ENCODE assay signal across 15 cellular contexts in genomic region chr9:119164716-119165115, GRCh38.
A peak's percentile ranks its signal among the peaks of the same experiment; 100 is the strongest.
DNase-seq lines count a peak whose midpoint lies in the region; ATAC-seq and TF ChIP-seq lines count a peak whose summit lies in the region.
"Had no signal": no experiment of that assay in that cellular context is flagged by ENCODE, and none has a peak within 500 bp of the region (broad histone marks: within the 10 kb centered on the region; RNA-seq: fewer than 3 reads in every experiment).

No MANE protein-coding gene starts in this region.

- H3K9me3 ChIP-seq in thyroid gland (no peaks in the 10 kb centered on the region), body of pancreas (no peaks in the 10 kb centered on the region), upper lobe of left lung (no peaks in the 10 kb centered on the region)
- H3K9me3 ChIP-seq: A549, SK-N-SH had no signal

- TF ChIP-seq EP300 in upper lobe of left lung (IDR thresholded peaks at IDR 0.05): no peak

- H3K27ac ChIP-seq in thyroid gland (peak overlapping the region; percentile 51 to 72 (median 54)), body of pancreas (no peak overlapping the region), upper lobe of left lung (no peak overlapping the region)
- H3K27ac ChIP-seq: A549 had no signal

- H3K4me1 ChIP-seq in thyroid gland (peaks cover 18 to 23% of the 10 kb centered on the region in 2 donors), body of pancreas (no peaks in the 10 kb centered on the region), upper lobe of left lung (no peaks in the 10 kb centered on the region)
- H3K4me1 ChIP-seq: A549 had no signal

- TF ChIP-seq CTCF in thyroid gland (IDR thresholded peaks at IDR 0.05): no peak
- no peak for TF ChIP-seq CTCF in body of pancreas (IDR thresholded peaks at IDR 0.05)
- no peak for TF ChIP-seq CTCF in upper lobe of left lung (IDR thresholded peaks at IDR 0.05)

- H3K27me3 ChIP-seq in thyroid gland: no peaks in the 10 kb centered on the region
- no peaks in the 10 kb centered on the region for H3K27me3 ChIP-seq in body of pancreas
- no peaks in the 10 kb centered on the region for H3K27me3 ChIP-seq in upper lobe of left lung

- H3K36me3 ChIP-seq in thyroid gland: no peaks in the 10 kb centered on the region
- H3K36me3 ChIP-seq in body of pancreas (replicated peaks in 1 of 2; ENCODE audit: insufficient read depth in 1 of 2, low read depth in 2 of 2): no peaks in the 10 kb centered on the region
- H3K36me3 ChIP-seq in upper lobe of left lung: no peaks in the 10 kb centered on the region

- DNase-seq in NCI-H510A treated with DMSO at 0.1 percent for 48 hours (lab: John Stamatoyannopoulos, UW): peak; percentile 9
- DNase-seq in NCI-H510A (lab: John Stamatoyannopoulos, UW): no peak
- peak; percentile 24 for DNase-seq in NCI-H1105 treated with DMSO at 0.1 percent for 48 hours (lab: John Stamatoyannopoulos, UW)
- DNase-seq in NCI-H774 (lab: John Stamatoyannopoulos, UW): peak; percentile 85
- DNase-seq in thyroid gland: peak; percentile 52 to 63
- no peak for DNase-seq in body of pancreas
- DNase-seq in hypothalamus (lab: John Stamatoyannopoulos, UW): no peak
- no peak for DNase-seq in upper lobe of left lung
- DNase-seq: H9, KG1, Right ventricle myocardium superior, SK-N-SH, T-helper 1 cell had no signal

- intact Hi-C loops in thyroid gland (cut with DNase I) (no loop called here), body of pancreas (cut with DNase I) (no loop called here)

- TF ChIP-seq POLR2A in thyroid gland (IDR thresholded peaks at IDR 0.05) (no peak), body of pancreas (IDR thresholded peaks at IDR 0.05) (no peak), upper lobe of left lung (IDR thresholded peaks at IDR 0.05) (no peak)

- ATAC-seq in body of pancreas (no peak), upper lobe of left lung (ENCODE audit: low FRiP score in 2 of 2) (no peak)
- ATAC-seq: A549, Panc1 had no signal

- H3K4me3 ChIP-seq in thyroid gland (replicated peaks in 1 of 3): no peak overlapping the region
- no peak overlapping the region for H3K4me3 ChIP-seq in body of pancreas
- H3K4me3 ChIP-seq in upper lobe of left lung: no peak overlapping the region
- H3K4me3 ChIP-seq: A549 had no signal

Comparison
In these comparisons a context has a peak if more than half of its experiments do, and no peak if none do; other contexts are left out.
1. DNase-seq: peak in NCI-H510A treated with DMSO at 0.1 percent for 48 hours (single experiment), NCI-H1105 treated with DMSO at 0.1 percent for 48 hours (single experiment), NCI-H774 (single experiment) and thyroid gland (2 of 2); none in NCI-H510A (single experiment), body of pancreas (0 of 4), hypothalamus (0 of 51) and upper lobe of left lung (0 of 2).
2. H3K27ac ChIP-seq: peak in thyroid gland (3 of 3); none in body of pancreas (0 of 4) and upper lobe of left lung (0 of 4).